ENCODE assay signal across 8 cellular contexts in the genomic region with DNA sequence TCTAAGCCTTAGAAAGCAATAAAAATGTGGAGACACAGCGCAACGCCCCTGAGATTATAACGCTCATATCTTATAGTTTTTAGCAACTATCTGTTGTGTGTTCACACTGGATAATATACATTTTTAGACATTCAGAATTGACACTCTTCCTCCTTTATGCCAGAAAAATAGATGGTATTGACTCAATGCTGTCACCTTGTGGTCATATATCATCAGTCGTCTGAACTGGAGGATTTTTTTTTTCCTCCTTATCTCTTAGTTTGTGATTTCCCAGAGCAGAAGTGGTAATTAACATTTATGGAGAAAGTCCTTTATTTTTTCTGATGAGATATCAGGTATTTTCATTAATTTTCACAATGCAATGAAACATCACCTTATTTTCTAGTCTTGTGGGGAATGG.
A peak's percentile ranks its signal among the peaks of the same experiment; 100 is the strongest.
DNase-seq lines count a peak whose midpoint lies in the region; ATAC-seq and TF ChIP-seq lines count a peak whose summit lies in the region.

No MANE protein-coding gene starts in this region.

- H3K4me3 Mint-ChIP-seq in CD8-positive, alpha-beta T cell, result no peak overlapping the region

- H3K4me1 Mint-ChIP-seq in CD8-positive, alpha-beta T cell (ENCODE audit: low read depth), result no peaks in the 10 kb centered on the region

- intact Hi-C loops in CD8-positive, alpha-beta T cell (cut with DNase I, micrococcal nuclease), result loop anchor here in 1 of 2 experiments (5.0 kb wide), 1 partner anchor 1307 kb away; no protein-coding TSS in a partner anchor
- intact Hi-C loops in left lung (cut with DNase I), result no loop called here

- POLR2A ChIA-PET in CD8-positive, alpha-beta T cell (lab: Charles Lee), result no interaction called here

- no peak overlapping the region for H3K27ac ChIP-seq in CD8-positive, alpha-beta T cell (ENCODE audit: low read depth, low read length)
- H3K27ac ChIP-seq in left lung, result no peak overlapping the region

- no peaks in the 10 kb centered on the region for H3K36me3 Mint-ChIP-seq in CD8-positive, alpha-beta T cell

- no peak for DNase-seq in CD8-positive, alpha-beta T cell
- DNase-seq in left lung (no peak), activated gamma-delta T cell (lab: John Stamatoyannopoulos, UW) (no peak)
- no peak for DNase-seq in activated effector memory CD4-positive, alpha-beta T cell treated with Interleukin-2 at 50 U/mL for 16 hours

- ATAC-seq in CD8-positive, alpha-beta T cell, result no peak
- ATAC-seq in HG02885 (IDR thresholded peaks at IDR 0.05; ENCODE audit: poor library complexity, unreplicated experiment) (peak; percentile 50), left lung (peak; percentile 36), HG02588 (IDR thresholded peaks at IDR 0.05; ENCODE audit: unreplicated experiment) (no peak), GM19463 (IDR thresholded peaks at IDR 0.05; ENCODE audit: unreplicated experiment) (no peak)

- H3K9me3 Mint-ChIP-seq in CD8-positive, alpha-beta T cell, result no peaks in the 10 kb centered on the region

- H3K4me3 ChIP-seq in CD8-positive, alpha-beta T cell (ENCODE audit: low read depth, low read length), result no peak overlapping the region
- H3K4me3 ChIP-seq in WI38 (ENCODE audit: low read depth, low read length) (no peak overlapping the region), left lung (no peak overlapping the region)

- peaks cover 29% of the 10 kb centered on the region for H3K27me3 Mint-ChIP-seq in CD8-positive, alpha-beta T cell (ENCODE audit: low read depth)

- CTCF ChIA-PET in CD8-positive, alpha-beta T cell (lab: Charles Lee), result no interaction called here

- no peaks in the 10 kb centered on the region for H3K27me3 ChIP-seq in CD8-positive, alpha-beta T cell (ENCODE audit: insufficient read depth, low read length)
- H3K27me3 ChIP-seq in left lung, result no peaks in the 10 kb centered on the region

- TF ChIP-seq CTCF in CD8-positive, alpha-beta T cell (IDR thresholded peaks at IDR 0.05), result peak; percentile 45
- peak; percentile 15; the same call in 1 of the 2 replicates for TF ChIP-seq CTCF in WI38 (IDR thresholded peaks at IDR 0.05; ENCODE audit: low read depth, low read length)
- TF ChIP-seq CTCF in left lung (IDR thresholded peaks at IDR 0.05), result peak in 1 of 2 donors; percentile 32

- H3K27ac Mint-ChIP-seq in CD8-positive, alpha-beta T cell, result no peak overlapping the region

- no peaks in the 10 kb centered on the region for H3K4me1 ChIP-seq in CD8-positive, alpha-beta T cell (ENCODE audit: insufficient read depth, low read length)
- no peaks in the 10 kb centered on the region for H3K4me1 ChIP-seq in left lung

- no peaks in the 10 kb centered on the region for H3K9me3 ChIP-seq in CD8-positive, alpha-beta T cell (ENCODE audit: low read length)
- H3K9me3 ChIP-seq in left lung, result no peaks in the 10 kb centered on the region

- no peaks in the 10 kb centered on the region for H3K36me3 ChIP-seq in CD8-positive, alpha-beta T cell (ENCODE audit: insufficient read depth, low read length)
- no peaks in the 10 kb centered on the region for H3K36me3 ChIP-seq in left lung

Comparison
In these comparisons a context has a peak if more than half of its experiments do, and no peak if none do; other contexts are left out.
1. ATAC-seq: peak in HG02885 (single experiment) and left lung (single experiment); none in CD8-positive, alpha-beta T cell (single experiment), HG02588 (single experiment) and GM19463 (single experiment).